In genomic region chr1:202456497-202457169, GRCh38 we compare ENCODE assay signal across 8 cellular contexts.
DNase-seq lines count a peak whose midpoint lies in the region; FAIRE-seq and TF ChIP-seq lines count a peak whose summit lies in the region.
"Not testable (repeated sequence)": the region's sequence is repeated elsewhere in the genome, so short reads cannot be mapped to it uniquely, and the experiment has no call there.

No MANE protein-coding gene starts in this region.

- not testable (repeated sequence) for H3K27ac ChIP-seq in osteoblast (ENCODE audit: low read depth, low read length)

- H3K4me3 ChIP-seq in osteoblast (ENCODE audit: insufficient read depth, low read length), result not testable (repeated sequence)

- TF ChIP-seq CTCF in osteoblast (IDR thresholded peaks at IDR 0.05; ENCODE audit: extremely low read depth, low read depth, low read length), result not testable (repeated sequence)

- peaks cover 15% of the 10 kb centered on the region for H3K4me1 ChIP-seq in osteoblast (ENCODE audit: insufficient read depth, low read length)

- H2AFZ ChIP-seq in osteoblast (ENCODE audit: low read length), result not testable (repeated sequence)

- not testable (repeated sequence) for H3K27me3 ChIP-seq in osteoblast (ENCODE audit: insufficient read depth, low read length)

- not testable (repeated sequence) for FAIRE-seq in urothelium cell line (lab: Jason Lieb, UNC)

- H4K20me1 ChIP-seq in osteoblast (ENCODE audit: insufficient read depth, low read length), result not testable (repeated sequence)

- DNase-seq in COLO829 (ENCODE audit: low spot score), result peak; percentile 69
- DNase-seq in HS-5 (ENCODE audit: low read depth), result peak; percentile 29
- DNase-seq in RPMI7951 (ENCODE audit: low read depth), result peak; percentile 66
- peak; percentile 43 for DNase-seq in amniotic epithelial cell (ENCODE audit: low read depth)
- DNase-seq in dedifferentiated amniotic fluid mesenchymal stem cell (ENCODE audit: extremely low spot score), result peak; percentile 79
- DNase-seq in foreskin melanocyte, result peak; percentile 52
- DNase-seq in osteoblast (ENCODE audit: insufficient read length, low spot score, missing footprints), result peak; percentile 82
- DNase-seq in urothelium cell line (ENCODE audit: low spot score), result peak; percentile 25

- not testable (repeated sequence) for H3K9me3 ChIP-seq in osteoblast (ENCODE audit: low read depth, low read length)

- not testable (repeated sequence) for H3K79me2 ChIP-seq in osteoblast (ENCODE audit: insufficient read depth, low read length)

- H3K4me2 ChIP-seq in osteoblast (ENCODE audit: insufficient read depth, low read length), result not testable (repeated sequence)

- H3K36me3 ChIP-seq in osteoblast (ENCODE audit: insufficient read depth, low read length), result not testable (repeated sequence)

Comparison
In these comparisons a context has a peak if more than half of its experiments do, and no peak if none do; other contexts are left out.
1. DNase-seq: peak in every context shown above with its lines; median percentile 82 in osteoblast; 79 in dedifferentiated amniotic fluid mesenchymal stem cell; 69 in COLO829; 66 in RPMI7951; 52 in foreskin melanocyte; 43 in amniotic epithelial cell; 29 in HS-5; 25 in urothelium cell line.